In genomic region chr5:138068742-138069375, GRCh38 we compare ENCODE assay signal across 8 cellular contexts. TPM values are rescaled to one million over a fixed set of nuclear protein-coding genes. Genes with fewer than 3 reads are reported as not detected.
A peak's percentile ranks its signal among the peaks of the same experiment; 100 is the strongest.
DNase-seq lines count a peak whose midpoint lies in the region; ATAC-seq and TF ChIP-seq lines count a peak whose summit lies in the region.

No MANE protein-coding gene starts in this region.

- H3K9me3 ChIP-seq in CD8-positive, alpha-beta T cell (ENCODE audit: low read length), result no peaks in the 10 kb centered on the region
- no peaks in the 10 kb centered on the region for H3K9me3 ChIP-seq in HCT116 (ENCODE audit: control insufficient read depth in 1 of 2, insufficient read depth in 1 of 2, low read depth in 1 of 2, low read length in 2 of 2)

- no peaks in the 10 kb centered on the region for H3K4me1 ChIP-seq in CD8-positive, alpha-beta T cell (ENCODE audit: insufficient read depth, low read length)
- H3K4me1 ChIP-seq in HCT116 (ENCODE audit: control insufficient read depth in 1 of 2, insufficient read depth in 2 of 2, low read length in 2 of 2), result no peaks in the 10 kb centered on the region

- H3K9me2 ChIP-seq in HCT116 (ENCODE audit: insufficient read depth), result no peaks in the 10 kb centered on the region

- no peaks in the 10 kb centered on the region for H3K9me3 Mint-ChIP-seq in CD8-positive, alpha-beta T cell
- H3K9me3 Mint-ChIP-seq in activated CD4-positive, alpha-beta memory T cell treated with anti-CD3 and anti-CD28 coated beads for 36 hours, result no peaks in the 10 kb centered on the region

- CTCF ChIA-PET in CD8-positive, alpha-beta T cell (lab: Charles Lee), result interaction anchor here (0.6 to 9.8 kb wide), 35 partner anchors 8 to 458 kb away, joined by 3 to 155 read pairs (median 4); partner anchors contain the start of gene FAM13B
- CTCF ChIA-PET in HCT116 (lab: Charles Lee), result interaction anchor here (0.8 to 3.0 kb wide), 9 partner anchors 7 to 439 kb away, joined by 3 to 24 read pairs (median 5); no protein-coding TSS in a partner anchor
- CTCF ChIA-PET in activated CD4-positive, alpha-beta memory T cell treated with anti-CD3 and anti-CD28 coated beads for 36 hours (lab: Charles Lee), result interaction anchor here (0.6 to 7.5 kb wide), 31 partner anchors 9 to 439 kb away, joined by 3 to 205 read pairs (median 3); partner anchors contain the start of genes FAM13B and PKD2L2

- BruUV-seq in HCT116 (replicated peaks; lab: Mats Ljungman, UMichigan), result no TSS peak

- no peak overlapping the region for H3K4me3 Mint-ChIP-seq in CD8-positive, alpha-beta T cell
- H3K4me3 Mint-ChIP-seq in activated CD4-positive, alpha-beta memory T cell treated with anti-CD3 and anti-CD28 coated beads for 36 hours, result no peak overlapping the region

- no peak overlapping the region for H2AFZ ChIP-seq in HCT116 (ENCODE audit: low read depth, low read length, poor library complexity, severe bottlenecking)

- H3K4me1 Mint-ChIP-seq in CD8-positive, alpha-beta T cell (ENCODE audit: low read depth), result peaks cover 4% of the 10 kb centered on the region
- H3K4me1 Mint-ChIP-seq in activated CD4-positive, alpha-beta memory T cell treated with anti-CD3 and anti-CD28 coated beads for 36 hours (ENCODE audit: low read depth), result peaks cover 4% of the 10 kb centered on the region

- peak; percentile 77 for TF ChIP-seq CTCF in CD8-positive, alpha-beta T cell (IDR thresholded peaks at IDR 0.05)
- peak; percentile 89 to 96 (median 89) for TF ChIP-seq CTCF in HCT116 (IDR thresholded peaks at IDR 0.05 in 2 of 3, conservative IDR thresholded peaks at IDR 0.05 in 1 of 3; ENCODE audit: borderline replicate concordance in 1 of 3, insufficient read depth in 1 of 3, low read depth in 2 of 3, low read length in 2 of 3)
- peak; percentile 28 to 84 (median 72) for TF ChIP-seq CTCF in dorsolateral prefrontal cortex (IDR thresholded peaks at IDR 0.05 in 54 of 56, conservative IDR thresholded peaks at IDR 0.05 in 2 of 56; ENCODE audit: low read depth in 1 of 56, partially characterized antibody in 56 of 56)

- no peak overlapping the region for H3K27ac Mint-ChIP-seq in CD8-positive, alpha-beta T cell
- no peak overlapping the region for H3K27ac Mint-ChIP-seq in activated CD4-positive, alpha-beta memory T cell treated with anti-CD3 and anti-CD28 coated beads for 36 hours

- H3K4me2 ChIP-seq in HCT116 (ENCODE audit: low read length), result no peak overlapping the region

- POLR2A ChIA-PET in CD8-positive, alpha-beta T cell (lab: Charles Lee), result interaction anchor here (0.6 to 1.3 kb wide), 3 partner anchors 33 to 126 kb away, joined by 3 to 4 read pairs (median 4); no protein-coding TSS in a partner anchor
- POLR2A ChIA-PET in HCT116 (lab: Charles Lee), result interaction anchor here (0.7 kb wide), 1 partner anchor 9 kb away, joined by 3 read pairs; no protein-coding TSS in a partner anchor
- POLR2A ChIA-PET in activated CD4-positive, alpha-beta memory T cell treated with anti-CD3 and anti-CD28 coated beads for 36 hours (lab: Charles Lee), result interaction anchor here (0.8 to 1.4 kb wide), 2 partner anchors 35 to 402 kb away, joined by 3 to 5 read pairs; no protein-coding TSS in a partner anchor

- H3K36me3 ChIP-seq in CD8-positive, alpha-beta T cell (ENCODE audit: insufficient read depth, low read length), result no peaks in the 10 kb centered on the region
- H3K36me3 ChIP-seq in HCT116 (ENCODE audit: control insufficient read depth in 1 of 2, insufficient read depth in 2 of 2, low read length in 2 of 2), result no peaks in the 10 kb centered on the region

- ATAC-seq in CD8-positive, alpha-beta T cell, result peak; percentile 71
- ATAC-seq in HCT116 (peak; percentile 98), HG03469 (IDR thresholded peaks at IDR 0.05; ENCODE audit: unreplicated experiment) (no peak)

- H3K27me3 Mint-ChIP-seq in CD8-positive, alpha-beta T cell (ENCODE audit: low read depth), result peaks cover 3% of the 10 kb centered on the region
- no peaks in the 10 kb centered on the region for H3K27me3 Mint-ChIP-seq in activated CD4-positive, alpha-beta memory T cell treated with anti-CD3 and anti-CD28 coated beads for 36 hours

- no peak overlapping the region for H3K9ac ChIP-seq in HCT116 (ENCODE audit: low read length)

- peak; percentile 35 to 77 (median 60) for DNase-seq in CD8-positive, alpha-beta T cell
- peak; percentile 74 for DNase-seq in HCT116 (ENCODE audit: low read depth, low spot score)
- peak; percentile 79 for DNase-seq in NCI-H82 (lab: John Stamatoyannopoulos, UW)
- peak; percentile 82 for DNase-seq in activated CD4-positive, alpha-beta memory T cell treated with anti-CD3 and anti-CD28 coated beads for 36 hours
- DNase-seq in dorsolateral prefrontal cortex, result peak; percentile 20 to 74 (median 66)
- peak; percentile 81 for DNase-seq in medulla oblongata (ENCODE audit: extremely low spot score)
- peak; percentile 35 to 52 for DNase-seq in stimulated activated CD8-positive, alpha-beta memory T cell treated with anti-CD3 and anti-CD28 coated beads, Interleukin-15, amount 100 ng/mL, for 48 hours (ENCODE audit: low read depth in 2 of 2)

- H3K36me3 Mint-ChIP-seq in CD8-positive, alpha-beta T cell, result no peaks in the 10 kb centered on the region
- no peaks in the 10 kb centered on the region for H3K36me3 Mint-ChIP-seq in activated CD4-positive, alpha-beta memory T cell treated with anti-CD3 and anti-CD28 coated beads for 36 hours

- RAD21 ChIA-PET in HCT116 (lab: Charles Lee; ENCODE audit: low non-redundant PET in 1 of 2, low total read pairs in 2 of 2, uncharacterized antibody in 2 of 2, unreplicated experiment in 2 of 2), result interaction anchor here in 1 of 2 experiments (1.3 kb wide), 1 partner anchor 439 kb away, joined by 3 read pairs; no protein-coding TSS in a partner anchor

- no peak overlapping the region for H3K4me3 ChIP-seq in CD8-positive, alpha-beta T cell (ENCODE audit: low read depth, low read length)
- H3K4me3 ChIP-seq in HCT116 (replicated peaks in 1 of 2; ENCODE audit: low read depth in 1 of 2, low read length in 2 of 2) (no peak overlapping the region), dorsolateral prefrontal cortex (peak overlapping the region in 2 of 59 donors; percentile 14)

- no peaks in the 10 kb centered on the region for H4K20me1 ChIP-seq in HCT116 (ENCODE audit: insufficient read depth)

- peak; percentile 75 for TF ChIP-seq RAD21 in HCT116 (IDR thresholded peaks at IDR 0.05; ENCODE audit: low read depth)

- no peak overlapping the region for H3K27ac ChIP-seq in CD8-positive, alpha-beta T cell (ENCODE audit: low read depth, low read length)
- no peak overlapping the region for H3K27ac ChIP-seq in HCT116 (ENCODE audit: low read depth, low read length)
- peak overlapping the region in 14 of 59 donors; percentile 1 to 57 (median 26) for H3K27ac ChIP-seq in dorsolateral prefrontal cortex

- no peaks in the 10 kb centered on the region for H3K27me3 ChIP-seq in CD8-positive, alpha-beta T cell (ENCODE audit: insufficient read depth, low read length)
- H3K27me3 ChIP-seq in HCT116 (ENCODE audit: insufficient read depth, low read length) (no peaks in the 10 kb centered on the region), dorsolateral prefrontal cortex (no peaks in the 10 kb centered on the region)

- no peak for TF ChIP-seq POLR2A in HCT116 (IDR thresholded peaks at IDR 0.05; ENCODE audit: borderline replicate concordance, extremely low read depth, insufficient read depth, insufficient read length)

- intact Hi-C loops in CD8-positive, alpha-beta T cell (cut with DNase I, micrococcal nuclease), result loop anchor here (1.0 to 5.0 kb wide), 3 partner anchors 33 to 440 kb away; no protein-coding TSS in a partner anchor
- intact Hi-C loops in HCT116 (cut with micrococcal nuclease) (loop anchor here (1.0 to 2.0 kb wide), 3 partner anchors 33 to 440 kb away; no protein-coding TSS in a partner anchor), dorsolateral prefrontal cortex (cut with DNase I) (loop anchor here in 1 of 2 donors (2.0 kb wide), 1 partner anchor 34 kb away; no protein-coding TSS in a partner anchor)
- intact Hi-C loops in activated CD4-positive, alpha-beta memory T cell treated with anti-CD3 and anti-CD28 coated beads for 36 hours (cut with micrococcal nuclease), result loop anchor here (1.0 to 2.0 kb wide), 3 partner anchors 33 to 440 kb away; no protein-coding TSS in a partner anchor

- no peaks in the 10 kb centered on the region for H3K79me2 ChIP-seq in HCT116 (ENCODE audit: insufficient read depth, low read length)

TF ChIP-seq in HCT116, 20 proteins besides CTCF, POLR2A, EP300 and RAD21:
- no peak for TF ChIP-seq EZH2phosphoT487 (IDR thresholded peaks at IDR 0.05; ENCODE audit: borderline replicate concordance)
- TF ChIP-seq MAX (IDR thresholded peaks at IDR 0.05), result peak; percentile 60
- TF ChIP-seq EGR1 (IDR thresholded peaks at IDR 0.05; ENCODE audit: low read depth), result peak; percentile 67; the same call in 1 of the 2 replicates
- no peak for TF ChIP-seq ELF1 (IDR thresholded peaks at IDR 0.05; ENCODE audit: borderline replicate concordance, low read depth)
- TF ChIP-seq ZNF274 (IDR thresholded peaks at IDR 0.05; ENCODE audit: low read depth, low read length), result no peak
TF ChIP-seq in HCT116: peak in this region for 2.

RNA-seq across cellular contexts. Expression of gene WNT8A, which starts 15.0 kb away (rescaled TPM):
- total RNA-seq in CD8-positive, alpha-beta T cell, result not detected
- total RNA-seq in HCT116 (2021; ENCODE audit: unreplicated experiment) (not detected), dorsolateral prefrontal cortex (1 to 10 TPM in 9 of 120 experiments, under 1 TPM in 68, not detected in 43; 0.28 to 1.5 (median 0.52) TPM)
- not detected in 2 replicates for polyA plus RNA-seq in HCT116 (2012)
- total RNA-seq in activated CD4-positive, alpha-beta memory T cell treated with anti-CD3 and anti-CD28 coated beads for 36 hours, result not detected

RNA-seq across cellular contexts. Expression of gene FAM13B, which starts 36.0 kb away (rescaled TPM):
- 10 to 100 TPM; 49.9 to 53.6 TPM for total RNA-seq in CD8-positive, alpha-beta T cell
- 13.6 TPM for total RNA-seq in HCT116 (2021; ENCODE audit: unreplicated experiment)
- polyA plus RNA-seq in HCT116 (2012), result 2.4 and 2.7 TPM in 2 replicates
- total RNA-seq in activated CD4-positive, alpha-beta memory T cell treated with anti-CD3 and anti-CD28 coated beads for 36 hours, result 10 to 100 TPM; 11.5 to 13.8 TPM
- total RNA-seq in dorsolateral prefrontal cortex, result 100 to 1,000 TPM in 22 of 120 experiments, 10 to 100 TPM in 98; 61.9 to 120 (median 86.7) TPM
